In the genomic region with DNA sequence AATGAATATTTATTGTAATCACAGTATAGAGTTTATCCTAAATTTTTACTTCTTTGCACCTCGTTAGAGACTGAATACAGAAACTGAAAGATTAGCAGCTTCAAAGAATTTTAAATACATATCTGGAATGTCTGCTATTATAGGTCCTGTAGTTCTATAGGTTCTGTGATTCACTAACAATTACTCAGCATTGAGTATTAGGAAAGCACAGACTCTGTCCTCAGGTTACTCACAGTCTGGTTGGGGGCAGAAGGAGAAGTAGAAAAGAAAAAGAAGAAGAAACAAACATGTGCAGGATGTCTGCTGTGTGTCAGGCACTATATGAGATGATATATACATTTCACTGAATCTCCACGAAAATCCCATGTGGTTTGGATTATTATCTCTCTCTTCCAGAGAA, we compare ENCODE assay signal across 26 cellular contexts. TPM values are rescaled to one million over a fixed set of nuclear protein-coding genes. Genes with fewer than 3 reads are reported as not detected.
"Had no signal": no experiment of that assay in that cellular context is flagged by ENCODE, and none has a peak within 500 bp of the region (broad histone marks: within the 10 kb centered on the region; RNA-seq: fewer than 3 reads in every experiment).

No MANE protein-coding gene starts in this region.

- H3K4me3 ChIP-seq: right atrium auricular region, suprapubic skin, tibial artery, upper lobe of right lung had no signal

- H3K27me3 ChIP-seq: right atrium auricular region, suprapubic skin, tibial artery, upper lobe of right lung had no signal

- H3K9me3 ChIP-seq: right atrium auricular region, suprapubic skin, tibial artery, upper lobe of right lung had no signal

- DNase-seq: activated CD4-positive, alpha-beta memory T cell treated with anti-CD3 and anti-CD28 coated beads for 36 hours; activated CD4-positive, alpha-beta T cell treated with anti-CD3 and anti-CD28 coated beads for 48 hours; activated CD8-positive, alpha-beta memory T cell treated with anti-CD3 and anti-CD28 coated beads, Interleukin-2, amount 50 U/mL, for 4 hours; activated effector memory CD4-positive, alpha-beta T cell treated with anti-CD3 and anti-CD28 coated beads, Interleukin-2, amount 50 U/mL, for 16 hours; activated naive CD4-positive, alpha-beta T cell treated with anti-CD3 and anti-CD28 coated beads for 36 hours; activated naive CD8-positive, alpha-beta T cell treated with anti-CD3 and anti-CD28 coated beads for 36 hours; activated T-cell treated with anti-CD3 and anti-CD28 coated beads, Interleukin-2, amount 50 U/mL, for 1 hour; amniotic stem cell; dermis blood vessel endothelial cell; effector CD4-positive, alpha-beta T cell; head of caudate nucleus; hippocampal formation; kidney; left colon; naive thymus-derived CD4-positive, alpha-beta T cell; stimulated activated CD4-positive, alpha-beta T cell treated with anti-CD3 and anti-CD28 coated beads, Interleukin-15, amount 100 ng/mL, for 24 hours; stimulated activated CD4-positive, alpha-beta T cell treated with anti-CD3 and anti-CD28 coated beads, Interleukin-2, amount 100 ng/mL, for 24 hours; stimulated activated naive B cell treated with anti-CD40 and anti-IgM and Interleukin-4, amounts not matched to agents 10 μg/mL and 1 μg/mL and 100 μg/mL, for 72 hours; T-helper 9 cell; tibial artery; upper lobe of right lung had no signal

- H3K4me1 ChIP-seq: right atrium auricular region, tibial artery, upper lobe of right lung had no signal

- H3K36me3 ChIP-seq: right atrium auricular region, suprapubic skin, tibial artery, upper lobe of right lung had no signal

- H3K27ac ChIP-seq: right atrium auricular region, suprapubic skin, tibial artery, upper lobe of right lung, VCaP had no signal

- ATAC-seq: activated CD4-positive, CD25-positive, alpha-beta regulatory T cell treated with anti-CD3 and anti-CD28 coated beads, Interleukin-2, amount 50 U/mL, for 24 hours; left colon; naive thymus-derived CD4-positive, alpha-beta T cell; stimulated activated naive B cell treated with anti-CD40 and anti-IgM and Interleukin-4, amounts not matched to agents 10 μg/mL and 1 μg/mL and 100 μg/mL, for 72 hours; upper lobe of right lung had no signal

RNA-seq across cellular contexts. Expression of gene SERTM1, which starts 40.0 kb away (rescaled TPM):
- polyA plus RNA-seq: liver; naive thymus-derived CD4-positive, alpha-beta T cell had no signal
